ENCODE assay signal across 9 cellular contexts in genomic region chr10:123150229-123150985, GRCh38. TPM values are rescaled to one million over a fixed set of nuclear protein-coding genes. Genes with fewer than 3 reads are reported as not detected.
DNase-seq lines count a peak whose midpoint lies in the region; ATAC-seq, FAIRE-seq and TF ChIP-seq lines count a peak whose summit lies in the region.
"Had no signal": no experiment of that assay in that cellular context is flagged by ENCODE, and none has a peak within 500 bp of the region (broad histone marks: within the 10 kb centered on the region; RNA-seq: fewer than 3 reads in every experiment).

No MANE protein-coding gene starts in this region.

- TF ChIP-seq CTCF in GM13976 (IDR thresholded peaks at IDR 0.05; ENCODE audit: borderline replicate concordance, control extremely low read depth, extremely low read depth, insufficient read depth, missing control alignments) (no peak), WTC11 (IDR thresholded peaks at IDR 0.05) (no peak)

- peaks cover 1% of the 10 kb centered on the region for H3K36me3 ChIP-seq in skeletal muscle satellite cell (ENCODE audit: insufficient read depth, low read length)

- ATAC-seq in WTC11 (no peak), GM19455 (IDR thresholded peaks at IDR 0.05; ENCODE audit: unreplicated experiment) (no peak)

- peaks cover 18% of the 10 kb centered on the region for H3K4me1 ChIP-seq in skeletal muscle satellite cell (ENCODE audit: control insufficient read depth, insufficient read depth, low read length)

- H3K9ac ChIP-seq in skeletal muscle satellite cell (ENCODE audit: low read depth, low read length): no peak overlapping the region

- no peaks in the 10 kb centered on the region for H3K9me3 Mint-ChIP-seq in WTC11

- in situ Hi-C loops in GM13976 (cut with MboI; ENCODE audit: low sequenced_read_pairs, unreplicated experiment): loop anchor here (5.0 kb wide), 1 partner anchor 242 kb away; no protein-coding TSS in a partner anchor

- H3K27ac Mint-ChIP-seq in WTC11: no peak overlapping the region

- FAIRE-seq in frontal cortex (lab: Jason Lieb, UNC): no peak

- no peaks in the 10 kb centered on the region for H3K9me3 ChIP-seq in skeletal muscle satellite cell (replicated peaks; ENCODE audit: low read length)

- peaks cover 70% of the 10 kb centered on the region for H3K27me3 Mint-ChIP-seq in WTC11 (ENCODE audit: low read depth)

- peak; percentile 42 for DNase-seq in GM13976 (ENCODE audit: low spot score)
- no peak for DNase-seq in WTC11 (ENCODE audit: low spot score)
- DNase-seq in frontal cortex (ENCODE audit: low spot score in 2 of 2): peak; percentile 11 to 25
- DNase-seq in NCI-H146 treated with DMSO at 0.1 percent for 48 hours (lab: John Stamatoyannopoulos, UW; ENCODE audit: unreplicated experiment): no peak
- no peak for DNase-seq in amniotic stem cell (lab: John Stamatoyannopoulos, UW)
- no peak for DNase-seq in ecto neural progenitor cell (ENCODE audit: low spot score)

- POLR2A ChIA-PET in WTC11 (lab: Charles Lee): interaction anchor here (0.7 to 1.3 kb wide), 5 partner anchors 11 to 18 kb away, joined by 3 to 4 read pairs (median 3); no protein-coding TSS in a partner anchor

- H3K36me3 Mint-ChIP-seq in WTC11: peaks cover 6% of the 10 kb centered on the region

- CTCF ChIA-PET in WTC11 (lab: Charles Lee): interaction anchor here (0.8 to 6.1 kb wide), 7 partner anchors 9 to 490 kb away, joined by 3 to 43 read pairs (median 5); no protein-coding TSS in a partner anchor

- H3K4me3 Mint-ChIP-seq in WTC11: peak overlapping the region; percentile 68

- peak overlapping the region; percentile 90 for H3K4me2 ChIP-seq in skeletal muscle satellite cell (ENCODE audit: low read length)

- peaks cover 62% of the 10 kb centered on the region for H3K4me1 Mint-ChIP-seq in WTC11

- peak overlapping the region; percentile 68 for H3K4me3 ChIP-seq in skeletal muscle satellite cell (ENCODE audit: low read length)

- peaks cover 74% of the 10 kb centered on the region for H3K27me3 ChIP-seq in skeletal muscle satellite cell (ENCODE audit: control insufficient read depth, insufficient read depth, low read length)

TF ChIP-seq in WTC11, 78 proteins besides CTCF, POLR2A, EP300 and RAD21 (continues in another document):
- TF ChIP-seq ATF2 (CRISPR knock-in tag; IDR thresholded peaks at IDR 0.05; ENCODE audit: borderline replicate concordance, low read depth) (no peak), ZNF512 (CRISPR knock-in tag; IDR thresholded peaks at IDR 0.05; ENCODE audit: borderline replicate concordance) (no peak), USF1 (CRISPR knock-in tag; IDR thresholded peaks at IDR 0.05) (peak; percentile 83; the same call in 1 of the 2 replicates), ZBTB21 (CRISPR knock-in tag; IDR thresholded peaks at IDR 0.05; ENCODE audit: borderline replicate concordance) (no peak), GRHL2 (CRISPR knock-in tag; IDR thresholded peaks at IDR 0.05; ENCODE audit: insufficient replicate concordance, severe bottlenecking) (no peak), EMX1 (CRISPR knock-in tag; IDR thresholded peaks at IDR 0.05) (no peak), ETV6 (CRISPR knock-in tag; IDR thresholded peaks at IDR 0.05) (no peak; the same call in none of the 2 replicates), MXD4 (CRISPR knock-in tag; IDR thresholded peaks at IDR 0.05; ENCODE audit: borderline replicate concordance) (no peak), MLX (CRISPR knock-in tag; IDR thresholded peaks at IDR 0.05) (no peak), MAX (CRISPR knock-in tag; IDR thresholded peaks at IDR 0.05) (peak; percentile 93; the same call in 1 of the 2 replicates), JAZF1 (CRISPR knock-in tag; IDR thresholded peaks at IDR 0.05) (no peak), OVOL2 (CRISPR knock-in tag; IDR thresholded peaks at IDR 0.05; ENCODE audit: borderline replicate concordance) (no peak), JUN (CRISPR knock-in tag; IDR thresholded peaks at IDR 0.05) (no peak), SMAD4 (CRISPR knock-in tag; IDR thresholded peaks at IDR 0.05) (no peak; the same call in 1 of the 2 replicates), TCF7 (CRISPR knock-in tag; IDR thresholded peaks at IDR 0.05; ENCODE audit: low read depth) (no peak), ZNF121 (CRISPR knock-in tag; IDR thresholded peaks at IDR 0.05) (no peak), E2F1 (CRISPR knock-in tag; IDR thresholded peaks at IDR 0.05) (no peak), NFATC4 (CRISPR knock-in tag; IDR thresholded peaks at IDR 0.05) (no peak), ZNF232 (CRISPR knock-in tag; IDR thresholded peaks at IDR 0.05) (no peak), ZNF416 (CRISPR knock-in tag; IDR thresholded peaks at IDR 0.05) (no peak), ZNF263 (CRISPR knock-in tag; IDR thresholded peaks at IDR 0.05; ENCODE audit: low read depth) (no peak), ATF3 (CRISPR knock-in tag; conservative IDR thresholded peaks at IDR 0.05) (no peak), ZNF219 (CRISPR knock-in tag; IDR thresholded peaks at IDR 0.05; ENCODE audit: borderline replicate concordance) (no peak), MYBL2 (CRISPR knock-in tag; IDR thresholded peaks at IDR 0.05) (no peak), GABPB1 (CRISPR knock-in tag; IDR thresholded peaks at IDR 0.05) (no peak)

RNA-seq across cellular contexts. Expression of gene HMX2, which starts 2.5 kb away (rescaled TPM):
- total RNA-seq in WTC11 (2021): 0.59 to 1.7 TPM (median 1.4 TPM) in 3 replicates
- total RNA-seq in frontal cortex: not detected
- total RNA-seq in skeletal muscle satellite cell (2012; rRNA removed): not detected in 2 replicates

RNA-seq across cellular contexts. Expression of gene BUB3, which starts 3.8 kb away (rescaled TPM):
- total RNA-seq in WTC11 (2021): 180 to 192 TPM (median 186 TPM) in 3 replicates
- 90.1 TPM for total RNA-seq in frontal cortex
- total RNA-seq in skeletal muscle satellite cell (2012; rRNA removed): 162 and 206 TPM in 2 replicates

RNA-seq across cellular contexts. Expression of gene HMX3, which starts 14.6 kb away (rescaled TPM):
- total RNA-seq in WTC11 (2021) (0.23 TPM in 1 of 3 replicates, not detected in the others), frontal cortex (not detected)
- 0.76 TPM in 1 of 2 replicates, not detected in the other for total RNA-seq in skeletal muscle satellite cell (2012; rRNA removed)
- total RNA-seq: HT1080 had no signal

Comparison
In these comparisons a context has a peak if more than half of its experiments do, and no peak if none do; other contexts are left out.
1. DNase-seq: peak in GM13976 (single experiment) and frontal cortex (2 of 2); none in WTC11 (single experiment), NCI-H146 treated with DMSO at 0.1 percent for 48 hours (single experiment), amniotic stem cell (single experiment) and ecto neural progenitor cell (single experiment).